Comparison of ENCODE assay signal across 1 cellular context in genomic region chr17:75059369-75060345, GRCh38.
TF ChIP-seq lines count a peak whose summit lies in the region.

No MANE protein-coding gene starts in this region.

TF ChIP-seq in K562, 482 proteins besides CTCF, POLR2A, EP300 and RAD21 (continued from another document):
- TF ChIP-seq MBD1 (CRISPR knock-in tag; IDR thresholded peaks at IDR 0.05) (peak; percentile 74; the same call in 1 of the 2 replicates), PCBP2 (IDR thresholded peaks at IDR 0.05; ENCODE audit: low read depth, low read length, poor library complexity, severe bottlenecking) (no peak), L3MBTL2 (IDR thresholded peaks at IDR 0.05) (peak; percentile 43; the same call in 1 of the 2 replicates), TSC22D4 (tag; IDR thresholded peaks at IDR 0.05) (no peak), ZBTB33 (CRISPR knock-in tag; IDR thresholded peaks at IDR 0.05) (peak; percentile 20; the same call in 1 of the 2 replicates), FOXK2 (conservative IDR thresholded peaks at IDR 0.05 in 1 of 2, IDR thresholded peaks at IDR 0.05 in 1 of 2; ENCODE audit: low read depth in 2 of 2) (peak; percentile 49 to 65; a peak in 2 of 4 replicates), RBFOX2 (IDR thresholded peaks at IDR 0.05; ENCODE audit: low read depth, low read length) (0 out of 2 replicates have a peak, but pooled peaks have one; percentile 0), MYC (IDR thresholded peaks at IDR 0.05; ENCODE audit: low read depth, low read length) (peak; percentile 48; the same call in 1 of the 2 replicates), MYC (CRISPR knock-in tag; IDR thresholded peaks at IDR 0.05; ENCODE audit: borderline replicate concordance, low read depth) (no peak), HINFP (tag; conservative IDR thresholded peaks at IDR 0.05; ENCODE audit: low read depth) (no peak)
